12 cellular contexts compared by ENCODE assay signal in the genomic region with DNA sequence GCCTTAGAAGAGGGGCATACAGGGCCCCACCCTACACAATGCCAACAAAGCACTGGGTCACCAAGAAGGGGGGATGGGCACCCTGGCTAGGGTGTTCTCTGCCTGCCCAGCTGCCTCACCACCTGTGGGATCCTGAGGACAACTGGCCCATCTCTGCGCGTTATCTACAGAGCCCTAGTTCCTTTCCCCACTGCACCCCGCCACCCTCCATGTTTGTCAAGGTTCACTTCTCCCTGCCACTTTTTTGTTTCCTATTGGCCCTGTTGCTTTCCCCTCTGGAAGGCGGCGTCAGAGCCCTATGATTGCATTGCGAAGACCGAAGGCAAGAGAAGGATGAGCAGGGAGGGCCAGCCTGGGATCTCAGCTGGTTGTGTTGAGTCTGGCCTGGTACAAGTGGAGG. TPM values are rescaled to one million over a fixed set of nuclear protein-coding genes. Genes with fewer than 3 reads are reported as not detected.
A peak's percentile ranks its signal among the peaks of the same experiment; 100 is the strongest.
DNase-seq lines count a peak whose midpoint lies in the region; ATAC-seq and TF ChIP-seq lines count a peak whose summit lies in the region.
"Had no signal": no experiment of that assay in that cellular context is flagged by ENCODE, and none has a peak within 500 bp of the region (broad histone marks: within the 10 kb centered on the region; RNA-seq: fewer than 3 reads in every experiment).

No MANE protein-coding gene starts in this region.

- peak overlapping the region; percentile 89 for H3K4me3 Mint-ChIP-seq in CD4-positive, alpha-beta T cell

- intact Hi-C loops in CD4-positive, alpha-beta T cell (cut with DNase I, micrococcal nuclease), result loop anchor here (5.0 kb wide), 2 partner anchors 122 to 173 kb away; no protein-coding TSS in a partner anchor
- intact Hi-C loops in ovary (cut with DNase I), result loop anchor here (5.0 kb wide), 5 partner anchors 32 to 122 kb away; no protein-coding TSS in a partner anchor

- H3K4me1 Mint-ChIP-seq in CD4-positive, alpha-beta T cell (ENCODE audit: low read depth), result peaks cover 37% of the 10 kb centered on the region

- no peaks in the 10 kb centered on the region for H3K27me3 Mint-ChIP-seq in CD4-positive, alpha-beta T cell

- H3K36me3 Mint-ChIP-seq in CD4-positive, alpha-beta T cell (ENCODE audit: low read depth), result no peaks in the 10 kb centered on the region

- no peak overlapping the region for H3K27ac Mint-ChIP-seq in CD4-positive, alpha-beta T cell

- TF ChIP-seq POLR2A in ovary (IDR thresholded peaks at IDR 0.05), result no peak

- H3K36me3 ChIP-seq in ovary, result no peaks in the 10 kb centered on the region

- H3K9me3 ChIP-seq in CD4-positive, alpha-beta T cell (ENCODE audit: control insufficient read depth, low read length), result no peaks in the 10 kb centered on the region
- no peaks in the 10 kb centered on the region for H3K9me3 ChIP-seq in ovary

- no peak overlapping the region for H3K27ac ChIP-seq in CD4-positive, alpha-beta T cell (ENCODE audit: low read depth, low read length)
- peak overlapping the region; percentile 31 to 88 for H3K27ac ChIP-seq in coronary artery
- H3K27ac ChIP-seq in ovary, result peak overlapping the region; percentile 65 to 76

- no peak for TF ChIP-seq CTCF in CD4-positive, alpha-beta T cell (IDR thresholded peaks at IDR 0.05)
- TF ChIP-seq CTCF in coronary artery (IDR thresholded peaks at IDR 0.05), result no peak
- TF ChIP-seq CTCF in ovary (IDR thresholded peaks at IDR 0.05), result no peak

- TF ChIP-seq EP300 in ovary (IDR thresholded peaks at IDR 0.05), result no peak

- POLR2A ChIA-PET in CD4-positive, alpha-beta T cell (lab: Charles Lee), result no interaction called here

- H3K27me3 ChIP-seq in CD4-positive, alpha-beta T cell (ENCODE audit: control insufficient read depth, insufficient read depth, low read length), result no peaks in the 10 kb centered on the region
- H3K27me3 ChIP-seq in ovary, result no peaks in the 10 kb centered on the region

- CTCF ChIA-PET in CD4-positive, alpha-beta T cell (lab: Charles Lee), result no interaction called here

- no peak for DNase-seq in CD4-positive, alpha-beta T cell
- peak; percentile 21 for DNase-seq in MV-4-11 (lab: John Stamatoyannopoulos, UW)
- DNase-seq in coronary artery (ENCODE audit: low spot score), result no peak
- DNase-seq in ovary, result peak in 1 of 5 donors; percentile 40
- no peak for DNase-seq in AG08396 (ENCODE audit: low spot score)
- no peak for DNase-seq in dermis blood vessel endothelial cell
- DNase-seq in NCI-H2029 treated with DMSO at 0.1 percent for 48 hours (lab: John Stamatoyannopoulos, UW), result no peak
- DNase-seq: activated CD4-positive, alpha-beta T cell treated with anti-CD3 and anti-CD28 coated beads, Interleukin-2, amount 50 U/mL, for 48 hours; H7; NCI-H1694 treated with DMSO at 0.1 percent for 48 hours; stimulated activated CD4-positive, alpha-beta T cell treated with anti-CD3 and anti-CD28 coated beads, Interleukin-2, amount 100 ng/mL, for 24 hours had no signal

- H3K4me1 ChIP-seq in ovary (ENCODE audit: insufficient read depth), result peaks cover 34% of the 10 kb centered on the region

- ATAC-seq in CD4-positive, alpha-beta T cell (ENCODE audit: poor library complexity), result no peak
- no peak for ATAC-seq in HG03135 (IDR thresholded peaks at IDR 0.05; ENCODE audit: unreplicated experiment)

- 92 to 95% (median 94%) methylated on average over 7 of the region's 7 CpGs for WGBS in ovary, 3 donors

- H3K4me3 ChIP-seq in coronary artery (peak overlapping the region; percentile 95), ovary (no peak overlapping the region)

- no peaks in the 10 kb centered on the region for H3K9me3 Mint-ChIP-seq in CD4-positive, alpha-beta T cell

RNA-seq across cellular contexts. Expression of gene SLC48A1, which starts 1.6 kb away (rescaled TPM):
- total RNA-seq in CD4-positive, alpha-beta T cell, result 1 to 10 TPM; 4.5 to 5.8 TPM
- total RNA-seq in ovary (100 to 1,000 TPM in 2 of 7 donors, 10 to 100 TPM in 5; 36.7 to 143 (median 98.3) TPM), dermis blood vessel endothelial cell (19.2 and 22.1 TPM in 2 replicates)
- 10 to 100 TPM; 24.1 to 41.1 TPM for polyA plus RNA-seq in ovary

RNA-seq across cellular contexts. Expression of gene RAPGEF3, which starts 16.0 kb away (rescaled TPM):
- under 1 TPM; 0.17 to 0.33 TPM for total RNA-seq in CD4-positive, alpha-beta T cell
- 100 to 1,000 TPM in 3 of 7 donors, 10 to 100 TPM in 4; 50.4 to 132 (median 93.5) TPM for total RNA-seq in ovary
- 10 to 100 TPM; 16.9 to 68.4 TPM for polyA plus RNA-seq in ovary
- total RNA-seq in dermis blood vessel endothelial cell, result 52.0 and 106 TPM in 2 replicates

RNA-seq across cellular contexts. Expression of gene HDAC7, which starts 45.0 kb away (rescaled TPM):
- total RNA-seq in CD4-positive, alpha-beta T cell, result 100 to 1,000 TPM; 116 to 122 TPM
- 100 to 1,000 TPM in 5 of 7 donors, 10 to 100 TPM in 2; 47.2 to 151 (median 103) TPM for total RNA-seq in ovary
- 10 to 100 TPM; 40.1 to 79.4 TPM for polyA plus RNA-seq in ovary
- total RNA-seq in dermis blood vessel endothelial cell, result 55.0 and 75.4 TPM in 2 replicates

RNA-seq across cellular contexts. Expression of gene ENDOU, which starts 49.4 kb away (rescaled TPM):
- not detected for total RNA-seq in CD4-positive, alpha-beta T cell
- total RNA-seq in ovary (1 to 10 TPM in 5 of 7 donors, under 1 TPM in 2; 0.69 to 3.6 (median 1.3) TPM), dermis blood vessel endothelial cell (0.05 TPM in 1 of 2 replicates, not detected in the other)
- 1 to 10 TPM; 1.4 to 1.6 TPM for polyA plus RNA-seq in ovary
- total RNA-seq: H7 had no signal

Comparison
In these comparisons a context has a peak if more than half of its experiments do, and no peak if none do; other contexts are left out.
1. RNA of gene RAPGEF3, which starts 16.0 kb away (total RNA-seq): 52.0 to 106 TPM in dermis blood vessel endothelial cell and 50.4 to 132 TPM in ovary; 0.17 to 0.33 TPM in CD4-positive, alpha-beta T cell; every median in the first group is over 10 times any median in the second.